ENCODE assay signal across 8 cellular contexts in the genomic region with DNA sequence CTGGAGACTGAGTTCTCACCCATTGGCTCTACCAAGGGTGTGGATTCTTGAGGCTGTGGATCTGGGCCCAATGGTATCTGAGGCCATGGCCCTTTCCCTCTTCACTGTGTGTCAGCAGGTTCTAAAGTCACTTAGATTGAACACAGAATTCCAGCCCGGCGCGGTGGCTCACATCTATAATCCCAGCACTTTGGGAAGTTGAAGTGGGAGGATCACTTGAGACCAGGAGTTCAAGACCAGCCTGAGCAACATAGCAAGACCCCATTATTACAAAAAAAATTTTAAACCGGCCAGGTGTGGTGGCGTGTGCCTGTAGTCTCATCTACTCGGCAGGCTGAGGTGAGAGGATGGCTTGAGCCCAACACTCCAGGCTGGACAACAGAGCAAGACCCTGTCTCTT. TPM values are rescaled to one million over a fixed set of nuclear protein-coding genes. Genes with fewer than 3 reads are reported as not detected.
"Had no signal": no experiment of that assay in that cellular context is flagged by ENCODE, and none has a peak within 500 bp of the region (broad histone marks: within the 10 kb centered on the region; RNA-seq: fewer than 3 reads in every experiment).

No MANE protein-coding gene starts in this region.

- DNase-seq: H9, HCEC 1CT, IMR-90 had no signal

- H3K27ac Mint-ChIP-seq: GM23338 had no signal

- H3K9me3 Mint-ChIP-seq: GM23338 had no signal

- ATAC-seq: GM23338 had no signal

- H3K4me3 Mint-ChIP-seq: GM23338, H9 had no signal

- H3K4me3 ChIP-seq: GM23338 had no signal

- H3K4me2 ChIP-seq: GM23338 had no signal

- FAIRE-seq: H1, H54, HTR-8/SVneo had no signal

- H2AFZ ChIP-seq: GM23338 had no signal

RNA-seq across cellular contexts. Expression of gene XPNPEP2, which starts 18.0 kb away (rescaled TPM):
- total RNA-seq: GM23338, H1, HT-29 had no signal
- polyA plus RNA-seq: GM23338 had no signal

RNA-seq across cellular contexts. Expression of gene SASH3, which starts 59.0 kb away (rescaled TPM):
- total RNA-seq: GM23338, H1, H9, HT-29, IMR-90 had no signal
- polyA plus RNA-seq: H1, IMR-90 had no signal
